10 cellular contexts compared by ENCODE assay signal in genomic region chr11:44568358-44568705, GRCh38. TPM values are rescaled to one million over a fixed set of nuclear protein-coding genes. Genes with fewer than 3 reads are reported as not detected.
A peak's percentile ranks its signal among the peaks of the same experiment; 100 is the strongest.
DNase-seq lines count a peak whose midpoint lies in the region; ATAC-seq, FAIRE-seq and TF ChIP-seq lines count a peak whose summit lies in the region.
"Had no signal": no experiment of that assay in that cellular context is flagged by ENCODE, and none has a peak within 500 bp of the region (broad histone marks: within the 10 kb centered on the region; RNA-seq: fewer than 3 reads in every experiment).

No MANE protein-coding gene starts in this region.

- peaks cover 25% of the 10 kb centered on the region for H3F3A ChIP-seq in GM23248 (ENCODE audit: insufficient read depth)

- FAIRE-seq in K562 (lab: Jason Lieb, UNC): no peak

- TF ChIP-seq CTCF in AG04450 (IDR thresholded peaks at IDR 0.05; ENCODE audit: low read depth, low read length): no peak
- TF ChIP-seq CTCF in K562 (IDR thresholded peaks at IDR 0.05 in 2 of 3, conservative IDR thresholded peaks at IDR 0.05 in 1 of 3; ENCODE audit: insufficient read depth in 2 of 3, low read depth in 1 of 3, low read length in 3 of 3): no peak

- 100% methylated on average over 1 to 4 of the region's 4 CpGs for WGBS in GM23248 (ENCODE audit: low coverage in 1 of 2, low lambda C conversion rate in 2 of 2, missing lambda C conversion rate in 2 of 2), 2 experiments
- 83% methylated on average over 3 of the region's 4 CpGs for WGBS in K562 (ENCODE audit: insufficient coverage, low coverage, missing lambda C conversion rate)

- CTCF ChIA-PET in AG04450 (lab: Charles Lee) (interaction anchor here (1.3 to 1.5 kb wide), 2 partner anchors 49 to 53 kb away, joined by 3 to 8 read pairs; no protein-coding TSS in a partner anchor), K562 (lab: Yijun Ruan, JAX; ENCODE audit: low intra/inter-chr PET ratio) (no interaction called here)

- no peak for TF ChIP-seq POLR2A in K562 (conservative IDR thresholded peaks at IDR 0.05)

- no peaks in the 10 kb centered on the region for H3K36me3 Mint-ChIP-seq in natural killer cell treated with Interleukin-12 subunit alpha and Interleukin-12 subunit beta and Interleukin-15 and Interleukin-18, amount 100 ng/mL, for 72 hours

- H3K4me1 Mint-ChIP-seq in natural killer cell treated with Interleukin-12 subunit alpha and Interleukin-12 subunit beta and Interleukin-15 and Interleukin-18, amount 100 ng/mL, for 72 hours (ENCODE audit: low read depth in 2 of 2): peaks cover 51 to 69% of the 10 kb centered on the region in 2 donors

- H3K4me2 ChIP-seq in GM23248 (ENCODE audit: unreplicated experiment) (no peak overlapping the region), K562 (ENCODE audit: insufficient read depth, low read length) (no peak overlapping the region)

- DNase-seq in AG04450 (ENCODE audit: low read depth, low spot score): no peak
- DNase-seq in GM23248: no peak
- DNase-seq in K562 (ENCODE audit: extremely low read depth in 1 of 4, low spot score in 3 of 4): peak in 2 of 4 experiments; percentile 9 to 10
- no peak for DNase-seq in natural killer cell treated with Interleukin-12 subunit alpha and Interleukin-12 subunit beta and Interleukin-15 and Interleukin-18, amount 100 ng/mL, for 72 hours (ENCODE audit: low spot score)
- no peak for DNase-seq in NCI-H2029 treated with DMSO at 0.1 percent for 48 hours (lab: John Stamatoyannopoulos, UW)
- DNase-seq in AG08396 (ENCODE audit: low spot score): no peak
- no peak for DNase-seq in head of caudate nucleus
- DNase-seq in T-helper 9 cell: no peak
- DNase-seq: NCI-H1417 had no signal

- no peak overlapping the region for H2AFZ ChIP-seq in GM23248
- no peak overlapping the region for H2AFZ ChIP-seq in K562 (ENCODE audit: low read depth, low read length)

- in situ Hi-C loops in GM23248 (cut with MboI): loop anchor here (10.0 kb wide), 1 partner anchor 336 kb away; no protein-coding TSS in a partner anchor
- in situ Hi-C loops in K562 (cut with MboI): no loop called here

- no peaks in the 10 kb centered on the region for H3K27me3 ChIP-seq in AG04450 (ENCODE audit: control insufficient read depth, insufficient read depth, low read length)
- H3K27me3 ChIP-seq in GM23248 (replicated peaks; ENCODE audit: insufficient read depth): no peaks in the 10 kb centered on the region
- H3K27me3 ChIP-seq in K562 (ENCODE audit: control insufficient read depth in 2 of 2, insufficient read depth in 2 of 2, low read length in 2 of 2): no peaks in the 10 kb centered on the region

- BruUV-seq in K562 (replicated peaks; lab: Mats Ljungman, UMichigan): no TSS peak

- peak overlapping the region; percentile 27 for H3K4me3 ChIP-seq in AG04450 (ENCODE audit: low read depth, low read length)
- no peak overlapping the region for H3K4me3 ChIP-seq in GM23248
- no peak overlapping the region for H3K4me3 ChIP-seq in K562
- H3K4me3 ChIP-seq: SK-N-MC had no signal

- no peaks in the 10 kb centered on the region for H3K9me1 ChIP-seq in K562 (ENCODE audit: control insufficient read depth, insufficient read depth, low read length)

- H3K27me3 Mint-ChIP-seq in natural killer cell treated with Interleukin-12 subunit alpha and Interleukin-12 subunit beta and Interleukin-15 and Interleukin-18, amount 100 ng/mL, for 72 hours: no peaks in the 10 kb centered on the region

- H3K79me2 ChIP-seq in GM23248 (ENCODE audit: insufficient read depth): no peaks in the 10 kb centered on the region
- H3K79me2 ChIP-seq in K562 (ENCODE audit: control insufficient read depth, insufficient read depth, low read length): no peaks in the 10 kb centered on the region

- H3K27ac Mint-ChIP-seq in natural killer cell treated with Interleukin-12 subunit alpha and Interleukin-12 subunit beta and Interleukin-15 and Interleukin-18, amount 100 ng/mL, for 72 hours: peak overlapping the region; percentile 76 to 89

- H3K9me3 ChIP-seq in AG04450 (ENCODE audit: control insufficient read depth, insufficient read depth, low read length) (no peaks in the 10 kb centered on the region; the same call in 1 of the 2 replicates), GM23248 (ENCODE audit: low read depth) (no peaks in the 10 kb centered on the region), K562 (replicated peaks; ENCODE audit: control insufficient read depth, insufficient read depth, low read depth, low read length) (no peaks in the 10 kb centered on the region)

- H3K36me3 ChIP-seq in GM23248 (ENCODE audit: low read depth) (no peaks in the 10 kb centered on the region), K562 (ENCODE audit: control insufficient read depth, insufficient read depth, low read length) (no peaks in the 10 kb centered on the region)

- no peaks in the 10 kb centered on the region for H3K9me2 ChIP-seq in GM23248 (ENCODE audit: insufficient read depth)

- H3K9ac ChIP-seq in GM23248: 0 out of 2 replicates have a peak overlapping the region, but pooled peaks have one; percentile 60
- no peak overlapping the region for H3K9ac ChIP-seq in K562 (ENCODE audit: insufficient read depth in 1 of 2, low read depth in 2 of 2, low read length in 2 of 2)

- no peaks in the 10 kb centered on the region for H4K20me1 ChIP-seq in GM23248 (ENCODE audit: insufficient read depth)
- no peaks in the 10 kb centered on the region for H4K20me1 ChIP-seq in K562 (replicated peaks; ENCODE audit: control insufficient read depth, insufficient read depth, low read length)

- peaks cover 27% of the 10 kb centered on the region for H3K4me1 ChIP-seq in GM23248 (ENCODE audit: insufficient read depth)
- peaks cover 31 to 36% of the 10 kb centered on the region in 2 experiments for H3K4me1 ChIP-seq in K562 (replicated peaks in 1 of 2; ENCODE audit: control insufficient read depth in 2 of 2, insufficient read depth in 2 of 2, low read length in 2 of 2)

- TF ChIP-seq EP300 in K562 (IDR thresholded peaks at IDR 0.05; ENCODE audit: low read length): no peak

- no peak for TF ChIP-seq RAD21 in K562 (CRISPR knock-in tag; conservative IDR thresholded peaks at IDR 0.05 in 1 of 2, IDR thresholded peaks at IDR 0.05 in 1 of 2)

- H3K9me3 Mint-ChIP-seq in natural killer cell treated with Interleukin-12 subunit alpha and Interleukin-12 subunit beta and Interleukin-15 and Interleukin-18, amount 100 ng/mL, for 72 hours: no peaks in the 10 kb centered on the region

- intact Hi-C loops in K562 (cut with micrococcal nuclease): loop anchor here (10.0 kb wide), 1 partner anchor 216 kb away; no protein-coding TSS in a partner anchor
- intact Hi-C loops in head of caudate nucleus (cut with DNase I): no loop called here

- peak overlapping the region; percentile 68 for H3K4me3 Mint-ChIP-seq in natural killer cell treated with Interleukin-12 subunit alpha and Interleukin-12 subunit beta and Interleukin-15 and Interleukin-18, amount 100 ng/mL, for 72 hours

- POLR2A ChIA-PET in AG04450 (lab: Yijun Ruan, JAX) (interaction anchor here (0.7 to 1.3 kb wide), 2 partner anchors 21 to 23 kb away, joined by 3 to 6 read pairs; no protein-coding TSS in a partner anchor), K562 (lab: Yijun Ruan, JAX) (no interaction called here)

- H3K27ac ChIP-seq in AG04450 (ENCODE audit: low read depth, low read length) (peak overlapping the region; percentile 96), GM23248 (no peak overlapping the region), K562 (ENCODE audit: extremely low read depth, low read depth, low read length) (no peak overlapping the region)
- H3K27ac ChIP-seq: SK-N-MC had no signal

- no peak for ATAC-seq in K562
- ATAC-seq in natural killer cell treated with Interleukin-12 subunit alpha and Interleukin-12 subunit beta and Interleukin-15 and Interleukin-18, amount 100 ng/mL, for 72 hours: no peak

TF ChIP-seq in K562, 482 proteins besides CTCF, POLR2A, EP300 and RAD21:
- TF ChIP-seq NR2C1 (IDR thresholded peaks at IDR 0.05) (no peak), NR2C1 (tag; IDR thresholded peaks at IDR 0.05) (peak; percentile 64), KDM4B (IDR thresholded peaks at IDR 0.05; ENCODE audit: borderline replicate concordance in 2 of 2, low read depth in 1 of 2) (no peak)
TF ChIP-seq in K562: peak in this region for 1.

RNA-seq across cellular contexts. Expression of gene CD82, which starts 2.9 kb away (rescaled TPM):
- polyA plus RNA-seq in AG04450 (2011; rRNA removed) (49.3 and 62.0 TPM in 2 replicates), GM23248 (2016; fragmentation: Nextera tagmentation; extraction: Ambion mirVana) (6.0 and 8.6 TPM in 2 replicates), K562 (2011; rRNA removed) (2.8 and 5.9 TPM in 2 replicates), K562 (2014; fragmentation: Illumina TruSeq; extraction: Trizol) (3.0 and 3.7 TPM in 2 replicates), K562 (2014; fragmentation: Nextera tagmentation; extraction: Ambion mirVana) (under 1 TPM; 0.27 to 0.30 TPM), K562 (2014; rRNA removed) (4.6 and 5.8 TPM in 2 replicates)
- polyA minus RNA-seq in AG04450 (2011; rRNA and poly(A)+ RNA removed): 41.5 and 59.4 TPM in 2 replicates
- 4.8 and 9.9 TPM in 2 replicates for total RNA-seq in GM23248 (2014; rRNA removed; shearing (Covaris generic))
- 3.5 and 6.3 TPM in 2 replicates for total RNA-seq in K562 (2011; cell fraction: chromatin; rRNA removed; ENCODE audit: low replicate concordance)
- total RNA-seq in K562 (2011; cell fraction: nucleolus; rRNA removed): 5.3 and 8.8 TPM in 2 replicates
- 4.4 and 6.4 TPM in 2 replicates for total RNA-seq in K562 (2011; cell fraction: nucleoplasm; rRNA removed)
- total RNA-seq in K562 (2014; rRNA removed) (3.9 and 4.7 TPM in 2 replicates), K562 (2014; rRNA removed; fragmentation: Illumina TruSeq; extraction: Trizol) (1.3 and 2.0 TPM in 2 replicates), K562 (2015; rRNA removed; fragmentation: Illumina TruSeq; extraction: Trizol) (4.4 and 4.5 TPM in 2 replicates), K562 (2021) (8.2 and 9.4 TPM in 2 replicates)
- polyA plus RNA-seq in K562 (2011; cell fraction: cytosol; rRNA removed): 5.3 and 7.6 TPM in 2 replicates
- polyA plus RNA-seq in K562 (2011; cell fraction: nucleus; rRNA removed): 1.1 and 2.4 TPM in 2 replicates
- polyA plus RNA-seq in K562 (2012): 9.2 and 23.4 TPM in 2 replicates
- 1.8 and 3.5 TPM in 2 replicates for polyA minus RNA-seq in K562 (2011; rRNA and poly(A)+ RNA removed)
- 2.4 and 4.0 TPM in 2 replicates for polyA minus RNA-seq in K562 (2011; cell fraction: cytosol; rRNA and poly(A)+ RNA removed)
- polyA minus RNA-seq in K562 (2011; cell fraction: nucleus; rRNA and poly(A)+ RNA removed): 2.3 and 3.4 TPM in 2 replicates
- total RNA-seq in natural killer cell treated with Interleukin-12 subunit alpha and Interleukin-12 subunit beta and Interleukin-15 and Interleukin-18, amount 100 ng/mL, for 72 hours: 100 to 1,000 TPM in 1 of 2 donors, 10 to 100 TPM in 1; 39.3 to 158 TPM
